In genomic region chr1:243268751-243269460, GRCh38 we compare ENCODE assay signal across 10 cellular contexts. TPM values are rescaled to one million over a fixed set of nuclear protein-coding genes. Genes with fewer than 3 reads are reported as not detected.
DNase-seq lines count a peak whose midpoint lies in the region; ATAC-seq and TF ChIP-seq lines count a peak whose summit lies in the region.
"Had no signal": no experiment of that assay in that cellular context is flagged by ENCODE, and none has a peak within 500 bp of the region (broad histone marks: within the 10 kb centered on the region; RNA-seq: fewer than 3 reads in every experiment).

No MANE protein-coding gene starts in this region.

- H3K4me3 Mint-ChIP-seq in endodermal cell, result no peak overlapping the region
- no peak overlapping the region for H3K4me3 Mint-ChIP-seq in activated T-cell treated with anti-CD3 and anti-CD28 coated beads, Interleukin-2, amount 50 U/mL, for 24 hours
- H3K4me3 Mint-ChIP-seq: natural killer cell had no signal

- no peaks in the 10 kb centered on the region for H3K9me3 Mint-ChIP-seq in endodermal cell
- H3K9me3 Mint-ChIP-seq in activated T-cell treated with anti-CD3 and anti-CD28 coated beads, Interleukin-2, amount 50 U/mL, for 24 hours, result no peaks in the 10 kb centered on the region
- H3K9me3 Mint-ChIP-seq: natural killer cell had no signal

- no peaks in the 10 kb centered on the region for H3K27me3 Mint-ChIP-seq in endodermal cell (ENCODE audit: insufficient read depth)
- no peaks in the 10 kb centered on the region for H3K27me3 Mint-ChIP-seq in activated T-cell treated with anti-CD3 and anti-CD28 coated beads, Interleukin-2, amount 50 U/mL, for 24 hours

- H3K4me1 ChIP-seq in endodermal cell (ENCODE audit: control insufficient read depth, insufficient read depth, low read length) (peaks cover 6% of the 10 kb centered on the region), osteoblast (ENCODE audit: insufficient read depth, low read length) (peaks cover 60% of the 10 kb centered on the region), body of pancreas (peaks cover 28% of the 10 kb centered on the region)

- no peaks in the 10 kb centered on the region for H3K36me3 Mint-ChIP-seq in endodermal cell (ENCODE audit: low read depth)
- H3K36me3 Mint-ChIP-seq in activated T-cell treated with anti-CD3 and anti-CD28 coated beads, Interleukin-2, amount 50 U/mL, for 24 hours (ENCODE audit: low read depth), result peaks cover 39% of the 10 kb centered on the region
- H3K36me3 Mint-ChIP-seq: natural killer cell had no signal

- peak overlapping the region; percentile 62 for H3K4me2 ChIP-seq in osteoblast (ENCODE audit: insufficient read depth, low read length)

- H3K27ac ChIP-seq in endodermal cell (ENCODE audit: low read depth, low read length) (no peak overlapping the region), osteoblast (ENCODE audit: low read depth, low read length) (peak overlapping the region; percentile 81), body of pancreas (peak overlapping the region in 2 of 4 donors; percentile 54 to 77)

- H4K20me1 ChIP-seq in osteoblast (ENCODE audit: insufficient read depth, low read length), result no peaks in the 10 kb centered on the region

- no peak overlapping the region for H3K27ac Mint-ChIP-seq in endodermal cell
- no peak overlapping the region for H3K27ac Mint-ChIP-seq in activated T-cell treated with anti-CD3 and anti-CD28 coated beads, Interleukin-2, amount 50 U/mL, for 24 hours
- H3K27ac Mint-ChIP-seq: natural killer cell had no signal

- ATAC-seq in GM19395 (IDR thresholded peaks at IDR 0.05; ENCODE audit: unreplicated experiment) (peak; percentile 22), body of pancreas (no peak)
- ATAC-seq: natural killer cell had no signal

- H3K27me3 ChIP-seq in endodermal cell (ENCODE audit: control insufficient read depth, insufficient read depth, low read length, poor library complexity, severe bottlenecking) (no peaks in the 10 kb centered on the region), osteoblast (ENCODE audit: insufficient read depth, low read length) (no peaks in the 10 kb centered on the region), body of pancreas (no peaks in the 10 kb centered on the region)

- no peak overlapping the region for H3K9ac ChIP-seq in endodermal cell (ENCODE audit: extremely low read depth, low read length, poor library complexity, severe bottlenecking)

- TF ChIP-seq POLR2A in NB4 (IDR thresholded peaks at IDR 0.05; ENCODE audit: extremely low read depth, insufficient read length), result no peak
- no peak for TF ChIP-seq POLR2A in body of pancreas (IDR thresholded peaks at IDR 0.05)

- 84 to 92% methylated on average over 4 to 10 of the region's 13 CpGs for WGBS in endodermal cell (ENCODE audit: insufficient coverage in 1 of 2, insufficient read length in 1 of 2), 2 experiments
- WGBS in body of pancreas, 2 donors, result 88 to 93% methylated on average over 12 to 13 of the region's 13 CpGs

- H3K4me1 Mint-ChIP-seq in endodermal cell, result peaks cover 21% of the 10 kb centered on the region
- peaks cover 29% of the 10 kb centered on the region for H3K4me1 Mint-ChIP-seq in activated T-cell treated with anti-CD3 and anti-CD28 coated beads, Interleukin-2, amount 50 U/mL, for 24 hours (ENCODE audit: low read depth)

- no peak overlapping the region for H2AFZ ChIP-seq in osteoblast (ENCODE audit: low read length)

- no peaks in the 10 kb centered on the region for H3K9me3 ChIP-seq in endodermal cell (ENCODE audit: control insufficient read depth, low read length)
- no peaks in the 10 kb centered on the region for H3K9me3 ChIP-seq in osteoblast (ENCODE audit: low read depth, low read length)
- H3K9me3 ChIP-seq in body of pancreas, result no peaks in the 10 kb centered on the region

- TF ChIP-seq CTCF in NB4 (IDR thresholded peaks at IDR 0.05; ENCODE audit: low read depth, low read length) (no peak), endodermal cell (conservative IDR thresholded peaks at IDR 0.05) (peak; percentile 52), osteoblast (IDR thresholded peaks at IDR 0.05; ENCODE audit: extremely low read depth, low read depth, low read length) (no peak), body of pancreas (IDR thresholded peaks at IDR 0.05) (no peak)

- peak; percentile 35 for DNase-seq in NB4 (ENCODE audit: low read depth)
- peak; percentile 51 for DNase-seq in endodermal cell
- peak; percentile 37 for DNase-seq in osteoblast (ENCODE audit: insufficient read length, low spot score, missing footprints)
- DNase-seq in activated T-cell treated with anti-CD3 and anti-CD28 coated beads, Interleukin-2, amount 50 U/mL, for 24 hours, result no peak
- no peak for DNase-seq in stimulated activated naive CD4-positive, alpha-beta T cell treated with Interleukin-2 at 50 U/mL for 16 hours (lab: John Stamatoyannopoulos, UW)
- no peak for DNase-seq in body of pancreas
- no peak for DNase-seq in activated gamma-delta T cell treated with Interleukin-2 at 50 U/mL for 16 hours
- DNase-seq: KG1, natural killer cell had no signal

- peaks cover 38% of the 10 kb centered on the region for H3K79me2 ChIP-seq in osteoblast (ENCODE audit: insufficient read depth, low read length)

- no peak overlapping the region for H3K4me3 ChIP-seq in NB4 (ENCODE audit: low read depth, low read length)
- no peak overlapping the region for H3K4me3 ChIP-seq in endodermal cell (ENCODE audit: low read length)
- no peak overlapping the region for H3K4me3 ChIP-seq in osteoblast (ENCODE audit: insufficient read depth, low read length)
- no peak overlapping the region for H3K4me3 ChIP-seq in body of pancreas

- intact Hi-C loops in body of pancreas (cut with DNase I), result no loop called here

- no peaks in the 10 kb centered on the region for H3K36me3 ChIP-seq in endodermal cell (ENCODE audit: control insufficient read depth, insufficient read depth, low read length)
- peaks cover 7% of the 10 kb centered on the region for H3K36me3 ChIP-seq in osteoblast (ENCODE audit: insufficient read depth, low read length)
- H3K36me3 ChIP-seq in body of pancreas (replicated peaks in 1 of 2; ENCODE audit: insufficient read depth in 1 of 2, low read depth in 2 of 2), result peaks cover 0 to 6% of the 10 kb centered on the region in 2 donors

RNA-seq across cellular contexts. Expression of gene SDCCAG8, which starts 13.1 kb away (rescaled TPM):
- total RNA-seq in endodermal cell (10 to 100 TPM; 19.8 to 27.5 TPM), osteoblast (42.7 and 63.9 TPM in 2 replicates), body of pancreas (10 to 100 TPM; 49.0 to 56.4 TPM)
- 14.3 TPM for polyA plus RNA-seq in endodermal cell (2013, experiment 1 of 2)
- 16.5 TPM for polyA plus RNA-seq in endodermal cell (2013, experiment 2 of 2)

RNA-seq across cellular contexts. Expression of gene CEP170, which starts 13.8 kb away (rescaled TPM):
- total RNA-seq in endodermal cell (10 to 100 TPM; 85.7 to 99.8 TPM), osteoblast (90.5 and 102 TPM in 2 replicates), body of pancreas (10 to 100 TPM; 17.5 to 22.3 TPM)
- 81.7 TPM for polyA plus RNA-seq in endodermal cell (2013, experiment 1 of 2)
- polyA plus RNA-seq in endodermal cell (2013, experiment 2 of 2), result 83.0 TPM

Comparison
In these comparisons a context has a peak if more than half of its experiments do, and no peak if none do; other contexts are left out.
1. DNase-seq: peak in NB4 (single experiment), endodermal cell (single experiment) and osteoblast (single experiment); none in activated T-cell treated with anti-CD3 and anti-CD28 coated beads, Interleukin-2, amount 50 U/mL, for 24 hours (single experiment), stimulated activated naive CD4-positive, alpha-beta T cell treated with Interleukin-2 at 50 U/mL for 16 hours (single experiment), body of pancreas (0 of 4) and activated gamma-delta T cell treated with Interleukin-2 at 50 U/mL for 16 hours (single experiment).